In genomic region chr12:49170924-49171323, GRCh38 we compare ENCODE assay signal across 26 cellular contexts.
"Had no signal": no experiment of that assay in that cellular context is flagged by ENCODE, and none has a peak within 500 bp of the region (broad histone marks: within the 10 kb centered on the region; RNA-seq: fewer than 3 reads in every experiment).

No MANE protein-coding gene starts in this region.

- H3K4me1 ChIP-seq: esophagus muscularis mucosa, foreskin keratinocyte, gastroesophageal sphincter, heart left ventricle, parathyroid adenoma, right lobe of liver, suprapubic skin, transverse colon, upper lobe of right lung, uterus had no signal

- H3K36me3 ChIP-seq: esophagus muscularis mucosa, gastroesophageal sphincter, heart left ventricle, neutrophil, right lobe of liver, suprapubic skin, transverse colon, upper lobe of right lung, uterus had no signal

- DNase-seq: dermis blood vessel endothelial cell; effector memory CD4-positive, alpha-beta T cell; foreskin keratinocyte; heart left ventricle; kidney; mesenchymal stem cell; mucosa of descending colon; naive B cell; small intestine; stimulated activated CD4-positive, alpha-beta T cell treated with anti-CD3 and anti-CD28 coated beads, Interleukin-15, amount 100 ng/mL, for 24 hours; stimulated activated CD4-positive, alpha-beta T cell treated with anti-CD3 and anti-CD28 coated beads, Interleukin-2, amount 100 ng/mL, for 48 hours; stimulated activated naive B cell treated with anti-CD40 and anti-IgM and Interleukin-4, amounts not matched to agents 10 μg/mL and 1 μg/mL and 100 μg/mL, for 72 hours; transverse colon; upper lobe of right lung; uterus had no signal

- H2AFZ ChIP-seq: hepatocyte, parathyroid adenoma had no signal

- H3K79me2 ChIP-seq: hepatocyte, parathyroid adenoma had no signal

- H3K9me3 ChIP-seq: esophagus muscularis mucosa, gastroesophageal sphincter, heart left ventricle, mucosa of descending colon, neutrophil, right lobe of liver, suprapubic skin, transverse colon, upper lobe of right lung, uterus had no signal

- H3K9ac ChIP-seq: parathyroid adenoma had no signal

- H3K27me3 ChIP-seq: esophagus muscularis mucosa, foreskin keratinocyte, gastroesophageal sphincter, heart left ventricle, hepatocyte, neutrophil, right lobe of liver, suprapubic skin, transverse colon, upper lobe of right lung, uterus had no signal

- H3K4me3 ChIP-seq: esophagus muscularis mucosa, gastroesophageal sphincter, heart left ventricle, hepatocyte, lung, mucosa of descending colon, right lobe of liver, suprapubic skin, transverse colon, upper lobe of right lung, uterus had no signal

- H3K27ac ChIP-seq: esophagus muscularis mucosa, foreskin keratinocyte, gastroesophageal sphincter, heart left ventricle, hepatocyte, neutrophil, parathyroid adenoma, right lobe of liver, suprapubic skin, transverse colon, upper lobe of right lung, uterus had no signal

- ATAC-seq: foreskin keratinocyte; gastroesophageal sphincter; heart left ventricle; left lobe of liver; mucosa of descending colon; natural killer cell treated with Interleukin-12 subunit alpha and Interleukin-12 subunit beta and Interleukin-15 and Interleukin-18, amount 100 ng/mL, for 72 hours; right lobe of liver; stimulated activated naive B cell treated with anti-CD40 and anti-IgM and Interleukin-4, amounts not matched to agents 10 μg/mL and 1 μg/mL and 100 μg/mL, for 72 hours; upper lobe of right lung had no signal

- FAIRE-seq: endothelial cell of umbilical vein, kidney, small intestine had no signal

- H3K4me2 ChIP-seq: hepatocyte had no signal
